8 cellular contexts compared by ENCODE assay signal in genomic region chr10:12483996-12484944, GRCh38.
DNase-seq lines count a peak whose midpoint lies in the region; ATAC-seq, FAIRE-seq and TF ChIP-seq lines count a peak whose summit lies in the region.

No MANE protein-coding gene starts in this region.

- H3K4me3 ChIP-seq in OCI-LY3 (ENCODE audit: low read length) (peak overlapping the region; percentile 72), mesenchymal stem cell (ENCODE audit: insufficient read depth in 1 of 2, low read depth in 1 of 2, low read length in 2 of 2) (no peak overlapping the region), PC-3 (ENCODE audit: low read length) (no peak overlapping the region)

- no peak overlapping the region for H2BK5ac ChIP-seq in mesenchymal stem cell (ENCODE audit: low read depth, low read length, poor library complexity, severe bottlenecking)

- H4K8ac ChIP-seq in mesenchymal stem cell (ENCODE audit: low read length): no peak overlapping the region

- no peak overlapping the region for H3K14ac ChIP-seq in mesenchymal stem cell (ENCODE audit: low read length in 2 of 2)

- no peaks in the 10 kb centered on the region for H3F3A ChIP-seq in PC-3 (ENCODE audit: low read length, unreplicated experiment)

- H3K9me3 ChIP-seq in OCI-LY3 (ENCODE audit: insufficient read depth, low read length): no peaks in the 10 kb centered on the region
- H3K9me3 ChIP-seq in mesenchymal stem cell (ENCODE audit: control insufficient read depth, low read length): no peaks in the 10 kb centered on the region
- no peaks in the 10 kb centered on the region for H3K9me3 ChIP-seq in PC-3 (ENCODE audit: low read length)

- H3K27ac ChIP-seq in OCI-LY3 (ENCODE audit: low read length) (peak overlapping the region; percentile 60), mesenchymal stem cell (ENCODE audit: low read length, poor library complexity, severe bottlenecking) (no peak overlapping the region), PC-3 (ENCODE audit: low read length) (no peak overlapping the region)

- no peak overlapping the region for H3K4ac ChIP-seq in mesenchymal stem cell (ENCODE audit: low read depth in 1 of 2, low read length in 2 of 2)

- no peak overlapping the region for H2BK120ac ChIP-seq in mesenchymal stem cell (ENCODE audit: low read depth, low read length)

- H3K9me3 Mint-ChIP-seq in T-cell: peaks cover 0 to 3% (median 0%) of the 10 kb centered on the region in 3 donors

- FAIRE-seq in D721Med (lab: Jason Lieb, UNC): peak; percentile 63

- WGBS in mesenchymal stem cell: 84% methylated on average over 22 of the region's 24 CpGs

- TF ChIP-seq CTCF in D721Med (IDR thresholded peaks at IDR 0.05; ENCODE audit: insufficient read depth, missing control alignments) (no peak), OCI-LY3 (IDR thresholded peaks at IDR 0.05; ENCODE audit: low read depth, low read length) (no peak), PC-3 (conservative IDR thresholded peaks at IDR 0.05; ENCODE audit: low read depth, low read length) (no peak)

- peaks cover 37 to 42% (median 38%) of the 10 kb centered on the region in 3 donors for H3K4me1 Mint-ChIP-seq in T-cell

- intact Hi-C loops in PC-3 (cut with micrococcal nuclease): no loop called here

- no peak overlapping the region for H3K18ac ChIP-seq in mesenchymal stem cell (ENCODE audit: low read depth in 1 of 2, low read length in 2 of 2)

- no TSS peak for BruUV-seq in PC-3 (replicated peaks; lab: Mats Ljungman, UMichigan)

- H3K4me3 Mint-ChIP-seq in T-cell: peak overlapping the region in 1 of 3 donors; percentile 68

- H3K79me2 ChIP-seq in OCI-LY3 (ENCODE audit: low read length): peaks cover 31% of the 10 kb centered on the region
- no peaks in the 10 kb centered on the region for H3K79me2 ChIP-seq in PC-3 (ENCODE audit: low read length)

- H2BK15ac ChIP-seq in mesenchymal stem cell (ENCODE audit: low read depth, poor library complexity, severe bottlenecking): no peak overlapping the region

- H3K4me1 ChIP-seq in OCI-LY3 (ENCODE audit: low read length): peaks cover 33% of the 10 kb centered on the region
- peaks cover 12% of the 10 kb centered on the region for H3K4me1 ChIP-seq in mesenchymal stem cell (ENCODE audit: control insufficient read depth, insufficient read depth, low read depth, low read length)
- no peaks in the 10 kb centered on the region for H3K4me1 ChIP-seq in PC-3 (ENCODE audit: insufficient read depth, low read length)

- no peaks in the 10 kb centered on the region for H3K9me2 ChIP-seq in PC-3 (replicated peaks; ENCODE audit: low read length)

- H3K36me3 ChIP-seq in OCI-LY3 (replicated peaks; ENCODE audit: low read depth, low read length) (peaks cover 3% of the 10 kb centered on the region), mesenchymal stem cell (ENCODE audit: control insufficient read depth in 1 of 2, insufficient read depth in 2 of 2, low read depth in 1 of 2, low read length in 2 of 2) (peaks cover 0 to 4% of the 10 kb centered on the region in 2 experiments), PC-3 (ENCODE audit: low read depth, low read length) (no peaks in the 10 kb centered on the region)

- H3K4me2 ChIP-seq in OCI-LY3 (ENCODE audit: low read length) (peak overlapping the region; percentile 90), mesenchymal stem cell (ENCODE audit: low read length, poor library complexity, severe bottlenecking) (peak overlapping the region; percentile 40), PC-3 (ENCODE audit: low read length) (no peak overlapping the region)

- H3K27me3 ChIP-seq in OCI-LY3 (ENCODE audit: low read depth, low read length) (no peaks in the 10 kb centered on the region), mesenchymal stem cell (ENCODE audit: control insufficient read depth in 1 of 2, insufficient read depth in 1 of 2, low read length in 2 of 2) (no peaks in the 10 kb centered on the region), PC-3 (ENCODE audit: low read length) (no peaks in the 10 kb centered on the region)

- CTCF ChIA-PET in PC-3 (lab: Charles Lee) (interaction anchor here (0.5 kb wide), 1 partner anchor 55 kb away, joined by 3 read pairs; no protein-coding TSS in a partner anchor), T-cell (lab: Charles Lee) (no interaction called here)

- POLR2A ChIA-PET in PC-3 (lab: Charles Lee; ENCODE audit: unreplicated experiment): no interaction called here
- POLR2A ChIA-PET in T-cell (lab: Charles Lee): interaction anchor here in 1 of 2 donors (0.6 kb wide), 1 partner anchor 35 kb away, joined by 3 read pairs; no protein-coding TSS in a partner anchor

- no peak overlapping the region for H3K23ac ChIP-seq in mesenchymal stem cell (ENCODE audit: low read length in 2 of 2)

- peaks cover 47% of the 10 kb centered on the region for H4K20me1 ChIP-seq in OCI-LY3 (ENCODE audit: insufficient read depth, low read length)
- no peaks in the 10 kb centered on the region for H4K20me1 ChIP-seq in PC-3 (ENCODE audit: low read length)

- H4K91ac ChIP-seq in mesenchymal stem cell (ENCODE audit: low read length): no peak overlapping the region

- H3K27me3 Mint-ChIP-seq in T-cell: no peaks in the 10 kb centered on the region

- H2AK5ac ChIP-seq in mesenchymal stem cell (ENCODE audit: low read length, severe bottlenecking): no peak overlapping the region

- H2BK12ac ChIP-seq in mesenchymal stem cell (ENCODE audit: low read length in 2 of 2): no peak overlapping the region

- peaks cover 36% of the 10 kb centered on the region for H3K79me1 ChIP-seq in mesenchymal stem cell (replicated peaks; ENCODE audit: low read length, poor library complexity, severe bottlenecking)

- H3K9ac ChIP-seq in OCI-LY3 (ENCODE audit: low read length) (peak overlapping the region; percentile 23; the same call in 1 of the 2 replicates), mesenchymal stem cell (ENCODE audit: low read length) (no peak overlapping the region), PC-3 (ENCODE audit: low read length) (no peak overlapping the region)

- peak overlapping the region in 1 of 2 donors; percentile 79 for H3K27ac Mint-ChIP-seq in T-cell

- DNase-seq in D721Med (ENCODE audit: insufficient read length, low spot score) (peak; percentile 43), mesenchymal stem cell (no peak), PC-3 (no peak), T-cell (no peak), NCI-H1694 treated with DMSO at 0.1 percent for 48 hours (lab: John Stamatoyannopoulos, UW) (no peak)
- DNase-seq in activated naive CD4-positive, alpha-beta T cell treated with Interleukin-2 at 50 U/mL for 16 hours: no peak

- peaks cover 6% of the 10 kb centered on the region for H3K36me3 Mint-ChIP-seq in T-cell

- ATAC-seq in HG02763 (IDR thresholded peaks at IDR 0.05; ENCODE audit: unreplicated experiment): peak; percentile 39
- no peak for ATAC-seq in PC-3
- ATAC-seq in T-cell (replicated peaks in 1 of 4): no peak

- no peak overlapping the region for H2AFZ ChIP-seq in OCI-LY3 (ENCODE audit: low read depth, low read length)
- H2AFZ ChIP-seq in mesenchymal stem cell (ENCODE audit: low read depth, low read length): no peak overlapping the region
- no peak overlapping the region for H2AFZ ChIP-seq in PC-3 (ENCODE audit: low read length)
